ENCODE assay signal across 2 cellular contexts in the genomic region with DNA sequence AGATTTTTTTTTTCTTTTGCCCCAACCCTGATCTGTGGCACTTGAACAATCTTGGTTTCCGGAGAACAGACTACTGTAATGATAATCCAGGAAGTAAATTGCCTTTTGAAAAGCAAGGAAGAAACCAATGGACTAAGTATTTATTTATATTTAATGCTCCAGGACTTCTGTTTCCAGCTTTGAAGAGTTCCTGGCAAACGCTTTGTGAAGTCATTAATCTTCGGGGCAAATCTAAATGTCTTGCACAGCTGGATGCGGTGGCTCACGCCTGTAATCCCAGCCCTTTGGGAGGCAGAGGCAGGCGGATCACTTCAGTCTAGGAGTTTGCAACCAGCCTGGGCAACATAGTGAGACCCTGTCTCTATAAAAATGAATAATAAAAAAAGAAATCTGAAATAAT.
A peak's percentile ranks its signal among the peaks of the same experiment; 100 is the strongest.
TF ChIP-seq lines count a peak whose summit lies in the region.

No MANE protein-coding gene starts in this region.

TF ChIP-seq in HEK293, 187 proteins besides CTCF, POLR2A, EP300 and RAD21 (continued from another document):
- TF ChIP-seq ZNF121 (tag by site-specific recombination; IDR thresholded peaks at IDR 0.05) = peak; percentile 36; the same call in 1 of the 2 replicates

TF ChIP-seq in GM23338, 12 proteins besides CTCF, POLR2A, EP300 and RAD21 (continued from another document):
- TF ChIP-seq, protein P1, sequence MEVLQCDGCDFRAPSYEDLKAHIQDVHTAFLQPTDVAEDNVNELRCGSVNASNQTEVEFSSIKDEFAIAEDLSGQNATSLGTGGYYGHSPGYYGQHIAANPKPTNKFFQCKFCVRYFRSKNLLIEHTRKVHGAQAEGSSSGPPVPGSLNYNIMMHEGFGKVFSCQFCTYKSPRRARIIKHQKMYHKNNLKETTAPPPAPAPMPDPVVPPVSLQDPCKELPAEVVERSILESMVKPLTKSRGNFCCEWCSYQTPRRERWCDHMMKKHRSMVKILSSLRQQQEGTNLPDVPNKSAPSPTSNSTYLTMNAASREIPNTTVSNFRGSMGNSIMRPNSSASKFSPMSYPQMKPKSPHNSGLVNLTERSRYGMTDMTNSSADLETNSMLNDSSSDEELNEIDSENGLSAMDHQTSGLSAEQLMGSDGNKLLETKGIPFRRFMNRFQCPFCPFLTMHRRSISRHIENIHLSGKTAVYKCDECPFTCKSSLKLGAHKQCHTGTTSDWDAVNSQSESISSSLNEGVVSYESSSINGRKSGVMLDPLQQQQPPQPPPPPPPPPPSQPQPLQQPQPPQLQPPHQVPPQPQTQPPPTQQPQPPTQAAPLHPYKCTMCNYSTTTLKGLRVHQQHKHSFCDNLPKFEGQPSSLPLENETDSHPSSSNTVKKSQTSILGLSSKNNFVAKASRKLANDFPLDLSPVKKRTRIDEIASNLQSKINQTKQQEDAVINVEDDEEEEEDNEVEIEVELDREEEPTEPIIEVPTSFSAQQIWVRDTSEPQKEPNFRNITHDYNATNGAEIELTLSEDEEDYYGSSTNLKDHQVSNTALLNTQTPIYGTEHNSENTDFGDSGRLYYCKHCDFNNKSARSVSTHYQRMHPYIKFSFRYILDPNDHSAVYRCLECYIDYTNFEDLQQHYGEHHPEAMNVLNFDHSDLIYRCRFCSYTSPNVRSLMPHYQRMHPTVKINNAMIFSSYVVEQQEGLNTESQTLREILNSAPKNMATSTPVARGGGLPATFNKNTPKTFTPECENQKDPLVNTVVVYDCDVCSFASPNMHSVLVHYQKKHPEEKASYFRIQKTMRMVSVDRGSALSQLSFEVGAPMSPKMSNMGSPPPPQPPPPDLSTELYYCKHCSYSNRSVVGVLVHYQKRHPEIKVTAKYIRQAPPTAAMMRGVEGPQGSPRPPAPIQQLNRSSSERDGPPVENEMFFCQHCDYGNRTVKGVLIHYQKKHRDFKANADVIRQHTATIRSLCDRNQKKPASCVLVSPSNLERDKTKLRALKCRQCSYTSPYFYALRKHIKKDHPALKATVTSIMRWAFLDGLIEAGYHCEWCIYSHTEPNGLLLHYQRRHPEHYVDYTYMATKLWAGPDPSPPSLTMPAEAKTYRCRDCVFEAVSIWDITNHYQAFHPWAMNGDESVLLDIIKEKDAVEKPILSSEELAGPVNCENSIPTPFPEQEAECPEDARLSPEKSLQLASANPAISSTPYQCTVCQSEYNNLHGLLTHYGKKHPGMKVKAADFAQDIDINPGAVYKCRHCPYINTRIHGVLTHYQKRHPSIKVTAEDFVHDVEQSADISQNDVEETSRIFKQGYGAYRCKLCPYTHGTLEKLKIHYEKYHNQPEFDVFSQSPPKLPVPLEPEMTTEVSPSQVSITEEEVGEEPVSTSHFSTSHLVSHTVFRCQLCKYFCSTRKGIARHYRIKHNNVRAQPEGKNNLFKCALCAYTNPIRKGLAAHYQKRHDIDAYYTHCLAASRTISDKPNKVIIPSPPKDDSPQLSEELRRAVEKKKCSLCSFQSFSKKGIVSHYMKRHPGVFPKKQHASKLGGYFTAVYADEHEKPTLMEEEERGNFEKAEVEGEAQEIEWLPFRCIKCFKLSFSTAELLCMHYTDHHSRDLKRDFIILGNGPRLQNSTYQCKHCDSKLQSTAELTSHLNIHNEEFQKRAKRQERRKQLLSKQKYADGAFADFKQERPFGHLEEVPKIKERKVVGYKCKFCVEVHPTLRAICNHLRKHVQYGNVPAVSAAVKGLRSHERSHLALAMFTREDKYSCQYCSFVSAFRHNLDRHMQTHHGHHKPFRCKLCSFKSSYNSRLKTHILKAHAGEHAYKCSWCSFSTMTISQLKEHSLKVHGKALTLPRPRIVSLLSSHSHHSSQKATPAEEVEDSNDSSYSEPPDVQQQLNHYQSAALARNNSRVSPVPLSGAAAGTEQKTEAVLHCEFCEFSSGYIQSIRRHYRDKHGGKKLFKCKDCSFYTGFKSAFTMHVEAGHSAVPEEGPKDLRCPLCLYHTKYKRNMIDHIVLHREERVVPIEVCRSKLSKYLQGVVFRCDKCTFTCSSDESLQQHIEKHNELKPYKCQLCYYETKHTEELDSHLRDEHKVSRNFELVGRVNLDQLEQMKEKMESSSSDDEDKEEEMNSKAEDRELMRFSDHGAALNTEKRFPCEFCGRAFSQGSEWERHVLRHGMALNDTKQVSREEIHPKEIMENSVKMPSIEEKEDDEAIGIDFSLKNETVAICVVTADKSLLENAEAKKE (CRISPR knock-in tag; IDR thresholded peaks at IDR 0.05) = no peak
- TF ChIP-seq ZNF331 (CRISPR knock-in tag; IDR thresholded peaks at IDR 0.05; ENCODE audit: low read depth) = no peak
- TF ChIP-seq POLR2AphosphoS5 (IDR thresholded peaks at IDR 0.05; ENCODE audit: low read depth) = no peak
- TF ChIP-seq EZH2phosphoT487 (IDR thresholded peaks at IDR 0.05; ENCODE audit: unreplicated experiment) = no peak
- no peak for TF ChIP-seq EZH2 (IDR thresholded peaks at IDR 0.05; ENCODE audit: low read depth, unreplicated experiment)
- TF ChIP-seq CREB1 (CRISPR knock-in tag; IDR thresholded peaks at IDR 0.05; ENCODE audit: low read depth) = no peak
- no peak for TF ChIP-seq ZNF114 (CRISPR knock-in tag; IDR thresholded peaks at IDR 0.05)
- TF ChIP-seq REST (IDR thresholded peaks at IDR 0.05; ENCODE audit: unreplicated experiment) = no peak
- no peak for TF ChIP-seq NANOG (IDR thresholded peaks at IDR 0.05; ENCODE audit: borderline replicate concordance)
- TF ChIP-seq JUNB (IDR thresholded peaks at IDR 0.05; ENCODE audit: unreplicated experiment) = no peak
